In genomic region chr22:43128928-43129424, GRCh38 we compare ENCODE assay signal across 7 cellular contexts. TPM values are rescaled to one million over a fixed set of nuclear protein-coding genes. Genes with fewer than 3 reads are reported as not detected.
DNase-seq lines count a peak whose midpoint lies in the region; ATAC-seq lines count a peak whose summit lies in the region.
"Had no signal": no experiment of that assay in that cellular context is flagged by ENCODE, and none has a peak within 500 bp of the region (broad histone marks: within the 10 kb centered on the region; RNA-seq: fewer than 3 reads in every experiment).

No MANE protein-coding gene starts in this region.

- no peaks in the 10 kb centered on the region for H3K27me3 Mint-ChIP-seq in naive thymus-derived CD4-positive, alpha-beta T cell
- H3K27me3 Mint-ChIP-seq: activated T-cell treated with anti-CD3 and anti-CD28 coated beads, Interleukin-2, amount 50 U/mL, for 24 hours had no signal

- H3K4me3 Mint-ChIP-seq in naive thymus-derived CD4-positive, alpha-beta T cell, result no peak overlapping the region
- H3K4me3 Mint-ChIP-seq: activated T-cell treated with anti-CD3 and anti-CD28 coated beads, Interleukin-2, amount 50 U/mL, for 24 hours had no signal

- no peaks in the 10 kb centered on the region for H3K9me3 ChIP-seq in naive thymus-derived CD4-positive, alpha-beta T cell (ENCODE audit: control insufficient read depth in 2 of 3, low read length in 3 of 3)

- peaks cover 0 to 12% (median 4%) of the 10 kb centered on the region in 5 donors for H3K36me3 Mint-ChIP-seq in naive thymus-derived CD4-positive, alpha-beta T cell

- no peaks in the 10 kb centered on the region for H3K4me1 ChIP-seq in naive thymus-derived CD4-positive, alpha-beta T cell (ENCODE audit: control insufficient read depth in 2 of 2, insufficient read depth in 2 of 2, low read length in 2 of 2)

- POLR2A ChIA-PET in naive thymus-derived CD4-positive, alpha-beta T cell (lab: Charles Lee), result no interaction called here

- in situ Hi-C loops in KBM-7 (cut with MboI; ENCODE audit: low pct_unique_long_range_greater_than_20kb, low sequenced_read_pairs), result no loop called here

- DNase-seq in KBM-7 (peak; percentile 36), NCI-H774 (lab: John Stamatoyannopoulos, UW) (peak; percentile 37), NOMO-1 (lab: John Stamatoyannopoulos, UW; ENCODE audit: unreplicated experiment in 2 of 2) (no peak)
- no peak for DNase-seq in naive thymus-derived CD4-positive, alpha-beta T cell
- DNase-seq: activated T-cell treated with anti-CD3 and anti-CD28 coated beads, Interleukin-2, amount 50 U/mL, for 24 hours; GM23248 had no signal

- intact Hi-C loops in naive thymus-derived CD4-positive, alpha-beta T cell (cut with micrococcal nuclease), result no loop called here

- H3K4me1 Mint-ChIP-seq in naive thymus-derived CD4-positive, alpha-beta T cell, result peaks cover 0 to 6% (median 0%) of the 10 kb centered on the region in 7 donors

- H3K27ac Mint-ChIP-seq in naive thymus-derived CD4-positive, alpha-beta T cell, result no peak overlapping the region
- H3K27ac Mint-ChIP-seq: activated T-cell treated with anti-CD3 and anti-CD28 coated beads, Interleukin-2, amount 50 U/mL, for 24 hours had no signal

- ATAC-seq in naive thymus-derived CD4-positive, alpha-beta T cell, result peak; percentile 41
- no peak for ATAC-seq in GM18517 (IDR thresholded peaks at IDR 0.05; ENCODE audit: unreplicated experiment)

- H3K4me3 ChIP-seq in naive thymus-derived CD4-positive, alpha-beta T cell (ENCODE audit: low read length), result no peak overlapping the region
- H3K4me3 ChIP-seq: GM23248 had no signal

- no peaks in the 10 kb centered on the region for H3K27me3 ChIP-seq in naive thymus-derived CD4-positive, alpha-beta T cell (ENCODE audit: control insufficient read depth in 2 of 2, insufficient read depth in 2 of 2, low read length in 2 of 2)

- H3K27ac ChIP-seq in naive thymus-derived CD4-positive, alpha-beta T cell (ENCODE audit: low read depth, low read length), result no peak overlapping the region
- H3K27ac ChIP-seq: GM23248 had no signal

- H3K36me3 ChIP-seq in naive thymus-derived CD4-positive, alpha-beta T cell (ENCODE audit: control insufficient read depth in 2 of 3, insufficient read depth in 3 of 3, low read length in 3 of 3), result peaks cover 0 to 24% (median 0%) of the 10 kb centered on the region in 3 experiments

- no peaks in the 10 kb centered on the region for H3K9me3 Mint-ChIP-seq in naive thymus-derived CD4-positive, alpha-beta T cell
- H3K9me3 Mint-ChIP-seq: activated T-cell treated with anti-CD3 and anti-CD28 coated beads, Interleukin-2, amount 50 U/mL, for 24 hours had no signal

- CTCF ChIA-PET in naive thymus-derived CD4-positive, alpha-beta T cell (lab: Charles Lee), result no interaction called here

RNA-seq across cellular contexts. Expression of gene MCAT, which starts 14.2 kb away (rescaled TPM):
- total RNA-seq in naive thymus-derived CD4-positive, alpha-beta T cell, result 10 to 100 TPM in 3 of 5 experiments, 1 to 10 TPM in 2; 7.1 to 17.9 (median 10.5) TPM
- 10 to 100 TPM in 1 of 2 donors, 1 to 10 TPM in 1; 8.9 to 11.7 TPM for polyA plus RNA-seq in naive thymus-derived CD4-positive, alpha-beta T cell

RNA-seq across cellular contexts. Expression of gene BIK, which starts 18.4 kb away (rescaled TPM):
- 1 to 10 TPM; 1.1 to 2.6 (median 1.4) TPM for total RNA-seq in naive thymus-derived CD4-positive, alpha-beta T cell
- polyA plus RNA-seq in naive thymus-derived CD4-positive, alpha-beta T cell, result 1 to 10 TPM; 2.2 to 4.3 TPM
- total RNA-seq: GM23248 had no signal
- polyA plus RNA-seq: GM23248 had no signal

RNA-seq across cellular contexts. Expression of gene TSPO, which starts 22.4 kb away (rescaled TPM):
- total RNA-seq in naive thymus-derived CD4-positive, alpha-beta T cell, result 100 to 1,000 TPM in 2 of 5 experiments, 10 to 100 TPM in 3; 56.1 to 190 (median 61.5) TPM
- polyA plus RNA-seq in naive thymus-derived CD4-positive, alpha-beta T cell, result 100 to 1,000 TPM; 341 to 357 TPM

RNA-seq across cellular contexts. Expression of gene TTLL1, which starts 39.8 kb away (rescaled TPM):
- total RNA-seq in naive thymus-derived CD4-positive, alpha-beta T cell, result 1 to 10 TPM; 4.6 to 7.7 (median 6.9) TPM
- 10 to 100 TPM; 10.6 to 16.1 TPM for polyA plus RNA-seq in naive thymus-derived CD4-positive, alpha-beta T cell

RNA-seq across cellular contexts. Expression of gene TTLL12, which starts 58.0 kb away (rescaled TPM):
- total RNA-seq in naive thymus-derived CD4-positive, alpha-beta T cell, result 10 to 100 TPM; 15.6 to 43.7 (median 29.6) TPM
- polyA plus RNA-seq in naive thymus-derived CD4-positive, alpha-beta T cell, result 10 to 100 TPM; 15.6 to 28.2 TPM

Comparison
In these comparisons a context has a peak if more than half of its experiments do, and no peak if none do; other contexts are left out.
1. DNase-seq: peak in KBM-7 (single experiment) and NCI-H774 (single experiment); none in naive thymus-derived CD4-positive, alpha-beta T cell (0 of 9) and NOMO-1 (0 of 2).